Comparison of ENCODE assay signal across 14 cellular contexts in genomic region chr10:10797467-10797866, GRCh38.
DNase-seq lines count a peak whose midpoint lies in the region; ATAC-seq, FAIRE-seq and TF ChIP-seq lines count a peak whose summit lies in the region.
"Had no signal": no experiment of that assay in that cellular context is flagged by ENCODE, and none has a peak within 500 bp of the region (broad histone marks: within the 10 kb centered on the region; RNA-seq: fewer than 3 reads in every experiment).

No MANE protein-coding gene starts in this region.

- POLR2A ChIA-PET in AG04450 (lab: Yijun Ruan, JAX) = interaction anchor here (0.8 kb wide), 1 partner anchor 37 kb away, joined by 3 read pairs; no protein-coding TSS in a partner anchor

- no peak for FAIRE-seq in GM12892 (lab: Jason Lieb, UNC)
- FAIRE-seq: A549, RCC 7860 had no signal

- CTCF ChIA-PET in AG04450 (lab: Charles Lee) = interaction anchor here (0.7 to 0.8 kb wide), 2 partner anchors 238 to 1037 kb away, joined by 3 read pairs; no protein-coding TSS in a partner anchor

- H3K4me3 ChIP-seq in AG04450 (ENCODE audit: low read depth, low read length) = no peak overlapping the region
- H3K4me3 ChIP-seq in choroid plexus epithelial cell (ENCODE audit: low read depth, low read length) = peak overlapping the region; percentile 23
- H3K4me3 ChIP-seq in retinal pigment epithelial cell (ENCODE audit: low read length) = peak overlapping the region; percentile 10
- H3K4me3 ChIP-seq: A549 had no signal

- DNase-seq in AG04450 (ENCODE audit: low read depth, low spot score) (no peak), choroid plexus epithelial cell (ENCODE audit: low read depth) (peak; percentile 60), iris pigment epithelial cell (ENCODE audit: low read depth) (peak; percentile 62), retinal pigment epithelial cell (ENCODE audit: low read depth) (no peak), COLO668 (lab: John Stamatoyannopoulos, UW; ENCODE audit: unreplicated experiment) (no peak), GM12892 (ENCODE audit: insufficient read length) (no peak)
- no peak for DNase-seq in effector CD8-positive, alpha-beta T cell (lab: John Stamatoyannopoulos, UW)
- DNase-seq: NCI-H2029; stimulated activated CD4-positive, alpha-beta T cell treated with anti-CD3 and anti-CD28 coated beads, Interleukin-1b, Interleukin-23, amount 100 ng/mL, for 48 hours had no signal

- no peak for TF ChIP-seq POLR2A in GM12892 (IDR thresholded peaks at IDR 0.05; ENCODE audit: low read depth, low read length)

- H3K9me3 ChIP-seq in AG04450 (ENCODE audit: control insufficient read depth, insufficient read depth, low read length) = no peaks in the 10 kb centered on the region

- no peaks in the 10 kb centered on the region for H3K27me3 ChIP-seq in AG04450 (ENCODE audit: control insufficient read depth, insufficient read depth, low read length)

- peak overlapping the region; percentile 47 for H3K27ac ChIP-seq in AG04450 (ENCODE audit: low read depth, low read length)
- H3K27ac ChIP-seq: A549, KMS-11 had no signal

- ATAC-seq in esophagus mucosa = no peak
- ATAC-seq: A549; stimulated activated effector memory CD8-positive, alpha-beta T cell treated with anti-CD3 and anti-CD28 coated beads, Interleukin-12 subunit alpha, Interleukin-12 subunit beta, amount 100 ng/mL, for 72 hours had no signal

- TF ChIP-seq CTCF in AG04450 (IDR thresholded peaks at IDR 0.05; ENCODE audit: low read depth, low read length) (no peak), choroid plexus epithelial cell (conservative IDR thresholded peaks at IDR 0.05; ENCODE audit: low read depth, low read length) (no peak), retinal pigment epithelial cell (conservative IDR thresholded peaks at IDR 0.05; ENCODE audit: low read depth, low read length) (no peak)

Comparison
In these comparisons a context has a peak if more than half of its experiments do, and no peak if none do; other contexts are left out.
1. DNase-seq: peak in choroid plexus epithelial cell (single experiment) and iris pigment epithelial cell (single experiment); none in AG04450 (single experiment), retinal pigment epithelial cell (single experiment), effector CD8-positive, alpha-beta T cell (single experiment), COLO668 (single experiment) and GM12892 (single experiment).